In the genomic region with DNA sequence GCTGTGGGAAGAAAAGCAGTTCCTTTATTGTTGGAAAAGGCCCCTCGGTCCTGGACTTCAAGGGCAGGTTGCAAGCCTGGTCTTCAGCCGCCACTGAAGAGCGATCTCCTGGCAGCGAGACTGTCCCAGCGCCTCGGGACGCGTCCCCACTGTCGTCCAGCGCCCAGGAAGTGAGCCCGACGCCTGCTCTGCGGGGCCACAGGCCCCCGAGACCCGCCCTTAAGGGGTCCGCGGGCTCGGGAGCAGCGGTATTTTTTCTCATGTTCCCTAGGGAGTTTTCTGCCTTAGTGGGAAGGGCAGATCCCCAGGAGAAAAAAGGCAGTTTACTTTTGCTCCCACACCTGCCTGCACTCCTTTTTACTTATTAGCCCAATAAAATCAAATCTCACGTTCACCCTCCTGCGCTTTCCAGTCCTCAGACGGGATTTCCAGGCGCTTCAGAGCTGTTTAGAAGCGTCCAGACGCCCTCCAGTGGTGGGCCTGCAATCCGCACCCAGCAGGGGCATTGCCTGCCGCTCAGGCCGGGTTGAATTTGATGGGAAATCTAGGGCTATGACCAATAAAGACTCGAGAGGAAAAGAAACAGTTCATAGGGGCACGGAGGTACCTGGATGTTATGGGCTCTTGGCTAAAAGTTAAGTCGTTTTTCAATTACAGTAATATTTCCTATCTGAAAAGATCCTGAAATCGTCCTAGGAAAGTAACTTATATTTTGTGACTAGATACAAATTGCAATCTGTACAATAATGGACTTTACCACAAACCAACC, we compare ENCODE assay signal across 1 cellular context.
TF ChIP-seq lines count a peak whose summit lies in the region.

No MANE protein-coding gene starts in this region.

TF ChIP-seq in HEK293, 187 proteins besides CTCF, POLR2A, EP300 and RAD21 (continued from another document and continues in another):
- TF ChIP-seq, protein P1, sequence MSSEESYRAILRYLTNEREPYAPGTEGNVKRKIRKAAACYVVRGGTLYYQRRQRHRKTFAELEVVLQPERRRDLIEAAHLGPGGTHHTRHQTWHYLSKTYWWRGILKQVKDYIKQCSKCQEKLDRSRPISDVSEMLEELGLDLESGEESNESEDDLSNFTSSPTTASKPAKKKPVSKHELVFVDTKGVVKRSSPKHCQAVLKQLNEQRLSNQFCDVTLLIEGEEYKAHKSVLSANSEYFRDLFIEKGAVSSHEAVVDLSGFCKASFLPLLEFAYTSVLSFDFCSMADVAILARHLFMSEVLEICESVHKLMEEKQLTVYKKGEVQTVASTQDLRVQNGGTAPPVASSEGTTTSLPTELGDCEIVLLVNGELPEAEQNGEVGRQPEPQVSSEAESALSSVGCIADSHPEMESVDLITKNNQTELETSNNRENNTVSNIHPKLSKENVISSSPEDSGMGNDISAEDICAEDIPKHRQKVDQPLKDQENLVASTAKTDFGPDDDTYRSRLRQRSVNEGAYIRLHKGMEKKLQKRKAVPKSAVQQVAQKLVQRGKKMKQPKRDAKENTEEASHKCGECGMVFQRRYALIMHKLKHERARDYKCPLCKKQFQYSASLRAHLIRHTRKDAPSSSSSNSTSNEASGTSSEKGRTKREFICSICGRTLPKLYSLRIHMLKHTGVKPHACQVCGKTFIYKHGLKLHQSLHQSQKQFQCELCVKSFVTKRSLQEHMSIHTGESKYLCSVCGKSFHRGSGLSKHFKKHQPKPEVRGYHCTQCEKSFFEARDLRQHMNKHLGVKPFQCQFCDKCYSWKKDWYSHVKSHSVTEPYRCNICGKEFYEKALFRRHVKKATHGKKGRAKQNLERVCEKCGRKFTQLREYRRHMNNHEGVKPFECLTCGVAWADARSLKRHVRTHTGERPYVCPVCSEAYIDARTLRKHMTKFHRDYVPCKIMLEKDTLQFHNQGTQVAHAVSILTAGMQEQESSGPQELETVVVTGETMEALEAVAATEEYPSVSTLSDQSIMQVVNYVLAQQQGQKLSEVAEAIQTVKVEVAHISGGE (tag by site-specific recombination; conservative IDR thresholded peaks at IDR 0.05; ENCODE audit: low read depth) = 0 out of 2 replicates have a peak, but pooled peaks have one; percentile 5
- no peak for TF ChIP-seq ZNF585B (tag by site-specific recombination; IDR thresholded peaks at IDR 0.05)
- peak; percentile 92 for TF ChIP-seq PRDM1 (tag by site-specific recombination; IDR thresholded peaks at IDR 0.05)
- peak; percentile 51 for TF ChIP-seq ZFHX2 (tag by site-specific recombination; conservative IDR thresholded peaks at IDR 0.05)
- peak; percentile 76; the same call in 1 of the 2 replicates for TF ChIP-seq ZFP37 (tag by site-specific recombination; IDR thresholded peaks at IDR 0.05)
- no peak for TF ChIP-seq ZNF114 (tag by site-specific recombination; IDR thresholded peaks at IDR 0.05)
- peak; percentile 75; the same call in 1 of the 2 replicates for TF ChIP-seq ZNF2 (tag by site-specific recombination; IDR thresholded peaks at IDR 0.05)
- TF ChIP-seq ZNF335 (tag by site-specific recombination; conservative IDR thresholded peaks at IDR 0.05) = peak; percentile 90
- TF ChIP-seq, protein P2, sequence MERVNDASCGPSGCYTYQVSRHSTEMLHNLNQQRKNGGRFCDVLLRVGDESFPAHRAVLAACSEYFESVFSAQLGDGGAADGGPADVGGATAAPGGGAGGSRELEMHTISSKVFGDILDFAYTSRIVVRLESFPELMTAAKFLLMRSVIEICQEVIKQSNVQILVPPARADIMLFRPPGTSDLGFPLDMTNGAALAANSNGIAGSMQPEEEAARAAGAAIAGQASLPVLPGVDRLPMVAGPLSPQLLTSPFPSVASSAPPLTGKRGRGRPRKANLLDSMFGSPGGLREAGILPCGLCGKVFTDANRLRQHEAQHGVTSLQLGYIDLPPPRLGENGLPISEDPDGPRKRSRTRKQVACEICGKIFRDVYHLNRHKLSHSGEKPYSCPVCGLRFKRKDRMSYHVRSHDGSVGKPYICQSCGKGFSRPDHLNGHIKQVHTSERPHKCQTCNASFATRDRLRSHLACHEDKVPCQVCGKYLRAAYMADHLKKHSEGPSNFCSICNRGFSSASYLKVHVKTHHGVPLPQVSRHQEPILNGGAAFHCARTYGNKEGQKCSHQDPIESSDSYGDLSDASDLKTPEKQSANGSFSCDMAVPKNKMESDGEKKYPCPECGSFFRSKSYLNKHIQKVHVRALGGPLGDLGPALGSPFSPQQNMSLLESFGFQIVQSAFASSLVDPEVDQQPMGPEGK (tag by site-specific recombination; IDR thresholded peaks at IDR 0.05) = peak; percentile 66; the same call in 1 of the 2 replicates
- TF ChIP-seq, protein P3, sequence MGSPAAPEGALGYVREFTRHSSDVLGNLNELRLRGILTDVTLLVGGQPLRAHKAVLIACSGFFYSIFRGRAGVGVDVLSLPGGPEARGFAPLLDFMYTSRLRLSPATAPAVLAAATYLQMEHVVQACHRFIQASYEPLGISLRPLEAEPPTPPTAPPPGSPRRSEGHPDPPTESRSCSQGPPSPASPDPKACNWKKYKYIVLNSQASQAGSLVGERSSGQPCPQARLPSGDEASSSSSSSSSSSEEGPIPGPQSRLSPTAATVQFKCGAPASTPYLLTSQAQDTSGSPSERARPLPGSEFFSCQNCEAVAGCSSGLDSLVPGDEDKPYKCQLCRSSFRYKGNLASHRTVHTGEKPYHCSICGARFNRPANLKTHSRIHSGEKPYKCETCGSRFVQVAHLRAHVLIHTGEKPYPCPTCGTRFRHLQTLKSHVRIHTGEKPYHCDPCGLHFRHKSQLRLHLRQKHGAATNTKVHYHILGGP (tag by site-specific recombination; IDR thresholded peaks at IDR 0.05) = no peak
- no peak for TF ChIP-seq ZNF624 (tag by site-specific recombination; IDR thresholded peaks at IDR 0.05)
- TF ChIP-seq ZBTB8A (tag by site-specific recombination; IDR thresholded peaks at IDR 0.05) = peak; percentile 97
- TF ChIP-seq, protein P4, sequence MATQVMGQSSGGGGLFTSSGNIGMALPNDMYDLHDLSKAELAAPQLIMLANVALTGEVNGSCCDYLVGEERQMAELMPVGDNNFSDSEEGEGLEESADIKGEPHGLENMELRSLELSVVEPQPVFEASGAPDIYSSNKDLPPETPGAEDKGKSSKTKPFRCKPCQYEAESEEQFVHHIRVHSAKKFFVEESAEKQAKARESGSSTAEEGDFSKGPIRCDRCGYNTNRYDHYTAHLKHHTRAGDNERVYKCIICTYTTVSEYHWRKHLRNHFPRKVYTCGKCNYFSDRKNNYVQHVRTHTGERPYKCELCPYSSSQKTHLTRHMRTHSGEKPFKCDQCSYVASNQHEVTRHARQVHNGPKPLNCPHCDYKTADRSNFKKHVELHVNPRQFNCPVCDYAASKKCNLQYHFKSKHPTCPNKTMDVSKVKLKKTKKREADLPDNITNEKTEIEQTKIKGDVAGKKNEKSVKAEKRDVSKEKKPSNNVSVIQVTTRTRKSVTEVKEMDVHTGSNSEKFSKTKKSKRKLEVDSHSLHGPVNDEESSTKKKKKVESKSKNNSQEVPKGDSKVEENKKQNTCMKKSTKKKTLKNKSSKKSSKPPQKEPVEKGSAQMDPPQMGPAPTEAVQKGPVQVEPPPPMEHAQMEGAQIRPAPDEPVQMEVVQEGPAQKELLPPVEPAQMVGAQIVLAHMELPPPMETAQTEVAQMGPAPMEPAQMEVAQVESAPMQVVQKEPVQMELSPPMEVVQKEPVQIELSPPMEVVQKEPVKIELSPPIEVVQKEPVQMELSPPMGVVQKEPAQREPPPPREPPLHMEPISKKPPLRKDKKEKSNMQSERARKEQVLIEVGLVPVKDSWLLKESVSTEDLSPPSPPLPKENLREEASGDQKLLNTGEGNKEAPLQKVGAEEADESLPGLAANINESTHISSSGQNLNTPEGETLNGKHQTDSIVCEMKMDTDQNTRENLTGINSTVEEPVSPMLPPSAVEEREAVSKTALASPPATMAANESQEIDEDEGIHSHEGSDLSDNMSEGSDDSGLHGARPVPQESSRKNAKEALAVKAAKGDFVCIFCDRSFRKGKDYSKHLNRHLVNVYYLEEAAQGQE (tag by site-specific recombination; IDR thresholded peaks at IDR 0.05) = 0 out of 2 replicates have a peak, but pooled peaks have one; percentile 23
- no peak for TF ChIP-seq ZNF391 (tag by site-specific recombination; IDR thresholded peaks at IDR 0.05; ENCODE audit: borderline replicate concordance, low read depth)
- TF ChIP-seq ZNF660 (tag by site-specific recombination; IDR thresholded peaks at IDR 0.05) = peak; percentile 90
- TF ChIP-seq KLF16 (tag by site-specific recombination; IDR thresholded peaks at IDR 0.05) = no peak
- peak; percentile 77 for TF ChIP-seq FEZF1 (tag by site-specific recombination; IDR thresholded peaks at IDR 0.05)
- TF ChIP-seq ZNF555 (tag by site-specific recombination; conservative IDR thresholded peaks at IDR 0.05) = no peak
- no peak for TF ChIP-seq ZNF501 (tag by site-specific recombination; IDR thresholded peaks at IDR 0.05)
- TF ChIP-seq, protein P5, sequence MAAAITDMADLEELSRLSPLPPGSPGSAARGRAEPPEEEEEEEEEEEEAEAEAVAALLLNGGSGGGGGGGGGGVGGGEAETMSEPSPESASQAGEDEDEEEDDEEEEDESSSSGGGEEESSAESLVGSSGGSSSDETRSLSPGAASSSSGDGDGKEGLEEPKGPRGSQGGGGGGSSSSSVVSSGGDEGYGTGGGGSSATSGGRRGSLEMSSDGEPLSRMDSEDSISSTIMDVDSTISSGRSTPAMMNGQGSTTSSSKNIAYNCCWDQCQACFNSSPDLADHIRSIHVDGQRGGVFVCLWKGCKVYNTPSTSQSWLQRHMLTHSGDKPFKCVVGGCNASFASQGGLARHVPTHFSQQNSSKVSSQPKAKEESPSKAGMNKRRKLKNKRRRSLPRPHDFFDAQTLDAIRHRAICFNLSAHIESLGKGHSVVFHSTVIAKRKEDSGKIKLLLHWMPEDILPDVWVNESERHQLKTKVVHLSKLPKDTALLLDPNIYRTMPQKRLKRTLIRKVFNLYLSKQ (tag by site-specific recombination; IDR thresholded peaks at IDR 0.05; ENCODE audit: borderline replicate concordance) = no peak
- TF ChIP-seq, protein P6, sequence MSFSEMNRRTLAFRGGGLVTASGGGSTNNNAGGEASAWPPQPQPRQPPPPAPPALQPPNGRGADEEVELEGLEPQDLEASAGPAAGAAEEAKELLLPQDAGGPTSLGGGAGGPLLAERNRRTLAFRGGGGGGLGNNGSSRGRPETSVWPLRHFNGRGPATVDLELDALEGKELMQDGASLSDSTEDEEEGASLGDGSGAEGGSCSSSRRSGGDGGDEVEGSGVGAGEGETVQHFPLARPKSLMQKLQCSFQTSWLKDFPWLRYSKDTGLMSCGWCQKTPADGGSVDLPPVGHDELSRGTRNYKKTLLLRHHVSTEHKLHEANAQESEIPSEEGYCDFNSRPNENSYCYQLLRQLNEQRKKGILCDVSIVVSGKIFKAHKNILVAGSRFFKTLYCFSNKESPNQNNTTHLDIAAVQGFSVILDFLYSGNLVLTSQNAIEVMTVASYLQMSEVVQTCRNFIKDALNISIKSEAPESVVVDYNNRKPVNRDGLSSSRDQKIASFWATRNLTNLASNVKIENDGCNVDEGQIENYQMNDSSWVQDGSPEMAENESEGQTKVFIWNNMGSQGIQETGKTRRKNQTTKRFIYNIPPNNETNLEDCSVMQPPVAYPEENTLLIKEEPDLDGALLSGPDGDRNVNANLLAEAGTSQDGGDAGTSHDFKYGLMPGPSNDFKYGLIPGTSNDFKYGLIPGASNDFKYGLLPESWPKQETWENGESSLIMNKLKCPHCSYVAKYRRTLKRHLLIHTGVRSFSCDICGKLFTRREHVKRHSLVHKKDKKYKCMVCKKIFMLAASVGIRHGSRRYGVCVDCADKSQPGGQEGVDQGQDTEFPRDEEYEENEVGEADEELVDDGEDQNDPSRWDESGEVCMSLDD (tag by site-specific recombination; IDR thresholded peaks at IDR 0.05) = peak; percentile 54; the same call in 1 of the 2 replicates
- peak; percentile 50; the same call in 1 of the 2 replicates for TF ChIP-seq ZXDB (tag by site-specific recombination; IDR thresholded peaks at IDR 0.05)
- TF ChIP-seq ZNF354C (tag by site-specific recombination; IDR thresholded peaks at IDR 0.05; ENCODE audit: borderline replicate concordance, low read depth) = no peak
- TF ChIP-seq, protein P7, sequence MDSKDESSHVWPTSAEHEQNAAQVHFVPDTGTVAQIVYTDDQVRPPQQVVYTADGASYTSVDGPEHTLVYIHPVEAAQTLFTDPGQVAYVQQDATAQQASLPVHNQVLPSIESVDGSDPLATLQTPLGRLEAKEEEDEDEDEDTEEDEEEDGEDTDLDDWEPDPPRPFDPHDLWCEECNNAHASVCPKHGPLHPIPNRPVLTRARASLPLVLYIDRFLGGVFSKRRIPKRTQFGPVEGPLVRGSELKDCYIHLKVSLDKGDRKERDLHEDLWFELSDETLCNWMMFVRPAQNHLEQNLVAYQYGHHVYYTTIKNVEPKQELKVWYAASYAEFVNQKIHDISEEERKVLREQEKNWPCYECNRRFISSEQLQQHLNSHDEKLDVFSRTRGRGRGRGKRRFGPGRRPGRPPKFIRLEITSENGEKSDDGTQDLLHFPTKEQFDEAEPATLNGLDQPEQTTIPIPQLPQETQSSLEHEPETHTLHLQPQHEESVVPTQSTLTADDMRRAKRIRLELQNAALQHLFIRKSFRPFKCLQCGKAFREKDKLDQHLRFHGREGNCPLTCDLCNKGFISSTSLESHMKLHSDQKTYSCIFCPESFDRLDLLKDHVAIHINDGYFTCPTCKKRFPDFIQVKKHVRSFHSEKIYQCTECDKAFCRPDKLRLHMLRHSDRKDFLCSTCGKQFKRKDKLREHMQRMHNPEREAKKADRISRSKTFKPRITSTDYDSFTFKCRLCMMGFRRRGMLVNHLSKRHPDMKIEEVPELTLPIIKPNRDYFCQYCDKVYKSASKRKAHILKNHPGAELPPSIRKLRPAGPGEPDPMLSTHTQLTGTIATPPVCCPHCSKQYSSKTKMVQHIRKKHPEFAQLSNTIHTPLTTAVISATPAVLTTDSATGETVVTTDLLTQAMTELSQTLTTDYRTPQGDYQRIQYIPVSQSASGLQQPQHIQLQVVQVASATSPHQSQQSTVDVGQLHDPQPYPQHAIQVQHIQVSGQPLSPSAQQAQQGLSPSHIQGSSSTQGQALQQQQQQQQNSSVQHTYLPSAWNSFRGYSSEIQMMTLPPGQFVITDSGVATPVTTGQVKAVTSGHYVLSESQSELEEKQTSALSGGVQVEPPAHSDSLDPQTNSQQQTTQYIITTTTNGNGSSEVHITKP (tag by site-specific recombination; IDR thresholded peaks at IDR 0.05) = 0 out of 2 replicates have a peak, but pooled peaks have one; percentile 43
- peak; percentile 44 for TF ChIP-seq ZIC2 (tag by site-specific recombination; IDR thresholded peaks at IDR 0.05)
- peak; percentile 64 for TF ChIP-seq WT1 (tag by site-specific recombination; IDR thresholded peaks at IDR 0.05)
- TF ChIP-seq KLF8 (tag by site-specific recombination; IDR thresholded peaks at IDR 0.05) = peak; percentile 60; the same call in 1 of the 2 replicates
- TF ChIP-seq, protein P8, sequence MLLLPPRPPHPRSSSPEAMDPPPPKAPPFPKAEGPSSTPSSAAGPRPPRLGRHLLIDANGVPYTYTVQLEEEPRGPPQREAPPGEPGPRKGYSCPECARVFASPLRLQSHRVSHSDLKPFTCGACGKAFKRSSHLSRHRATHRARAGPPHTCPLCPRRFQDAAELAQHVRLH (tag by site-specific recombination; IDR thresholded peaks at IDR 0.05) = peak; percentile 37; the same call in 1 of the 2 replicates
- TF ChIP-seq ZNF654 (tag by site-specific recombination; IDR thresholded peaks at IDR 0.05; ENCODE audit: low read depth) = peak; percentile 96
- TF ChIP-seq GLIS2 (tag by site-specific recombination; IDR thresholded peaks at IDR 0.05) = peak; percentile 52; the same call in 1 of the 2 replicates
- peak; percentile 53 for TF ChIP-seq EGR2 (tag by site-specific recombination; IDR thresholded peaks at IDR 0.05; ENCODE audit: low read depth)
- TF ChIP-seq, protein P9, sequence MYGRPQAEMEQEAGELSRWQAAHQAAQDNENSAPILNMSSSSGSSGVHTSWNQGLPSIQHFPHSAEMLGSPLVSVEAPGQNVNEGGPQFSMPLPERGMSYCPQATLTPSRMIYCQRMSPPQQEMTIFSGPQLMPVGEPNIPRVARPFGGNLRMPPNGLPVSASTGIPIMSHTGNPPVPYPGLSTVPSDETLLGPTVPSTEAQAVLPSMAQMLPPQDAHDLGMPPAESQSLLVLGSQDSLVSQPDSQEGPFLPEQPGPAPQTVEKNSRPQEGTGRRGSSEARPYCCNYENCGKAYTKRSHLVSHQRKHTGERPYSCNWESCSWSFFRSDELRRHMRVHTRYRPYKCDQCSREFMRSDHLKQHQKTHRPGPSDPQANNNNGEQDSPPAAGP (tag by site-specific recombination; IDR thresholded peaks at IDR 0.05) = peak; percentile 70
